8 cellular contexts compared by ENCODE assay signal in the genomic region with DNA sequence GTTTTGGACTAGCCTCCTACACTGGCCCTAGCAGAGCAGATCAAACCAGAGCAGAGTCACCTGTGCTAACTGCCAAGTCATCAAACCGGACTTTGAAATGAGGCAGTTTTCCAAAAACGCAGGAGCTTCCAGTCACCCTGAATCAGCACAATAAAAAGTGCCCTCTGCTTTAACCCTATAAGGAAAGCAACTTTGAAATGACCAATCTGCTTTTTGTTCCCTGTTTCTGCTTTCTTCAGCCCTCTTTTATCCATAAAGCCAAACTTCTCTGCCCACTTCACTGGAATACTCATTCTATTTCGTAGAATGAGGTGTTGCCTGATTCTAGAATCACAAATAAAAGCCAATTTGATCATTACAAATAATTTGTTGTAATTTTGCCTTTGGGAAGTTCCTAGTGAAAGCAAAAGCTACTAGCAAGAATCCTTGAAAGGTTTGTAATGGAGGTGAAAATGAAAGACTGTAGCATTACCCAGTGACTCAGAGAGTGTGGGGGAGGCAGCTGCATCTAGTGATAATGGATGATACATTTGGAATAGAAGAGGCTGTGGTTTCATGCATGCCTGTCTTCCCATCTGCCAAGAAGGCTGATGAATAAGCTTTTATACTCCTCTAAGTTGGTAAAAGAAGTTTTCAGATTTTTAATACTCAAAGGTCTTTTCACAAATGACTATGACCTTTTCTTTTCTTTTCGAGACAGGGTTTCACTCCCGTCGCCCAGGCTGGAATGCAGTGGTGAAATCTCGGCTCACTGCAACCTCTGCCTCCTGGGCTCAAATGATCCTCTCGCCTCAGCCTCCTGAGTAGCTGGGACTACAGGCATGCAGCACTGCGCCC. TPM values are rescaled to one million over a fixed set of nuclear protein-coding genes. Genes with fewer than 3 reads are reported as not detected.
DNase-seq lines count a peak whose midpoint lies in the region; ATAC-seq, FAIRE-seq and TF ChIP-seq lines count a peak whose summit lies in the region.

No MANE protein-coding gene starts in this region.

- peak overlapping the region in 1 of 2 donors; percentile 58 for H3K9ac ChIP-seq in colonic mucosa (ENCODE audit: low read depth in 2 of 2, low read length in 2 of 2)

- peak overlapping the region; percentile 2 for H3K4me3 ChIP-seq in MG63
- H3K4me3 ChIP-seq in colonic mucosa = no peak overlapping the region
- H3K4me3 ChIP-seq in mucosa of descending colon = no peak overlapping the region

- H3K9me3 ChIP-seq in MG63 (no peaks in the 10 kb centered on the region), colonic mucosa (no peaks in the 10 kb centered on the region), mucosa of descending colon (no peaks in the 10 kb centered on the region)

- H3K4me1 ChIP-seq in colonic mucosa = peaks cover 12% of the 10 kb centered on the region
- H3K4me1 ChIP-seq in mucosa of descending colon (ENCODE audit: low read depth) = peaks cover 10% of the 10 kb centered on the region

- peak; percentile 77 for DNase-seq in AG09319 (ENCODE audit: extremely low read depth, low read depth)
- peak; percentile 98 for DNase-seq in MG63
- DNase-seq in colonic mucosa = peak; percentile 85
- peak in 1 of 3 donors; percentile 68 for DNase-seq in mucosa of descending colon
- peak; percentile 78 for DNase-seq in urothelium cell line (ENCODE audit: low spot score)
- no peak for DNase-seq in NCI-H69 (lab: John Stamatoyannopoulos, UW)
- DNase-seq in NCI-H1436 (lab: John Stamatoyannopoulos, UW) = no peak

- FAIRE-seq in urothelium cell line (lab: Jason Lieb, UNC) = peak; percentile 68

- H3K27me3 ChIP-seq in MG63 = no peaks in the 10 kb centered on the region
- no peaks in the 10 kb centered on the region for H3K27me3 ChIP-seq in colonic mucosa

- H3K36me3 ChIP-seq in MG63 (no peaks in the 10 kb centered on the region), colonic mucosa (no peaks in the 10 kb centered on the region), mucosa of descending colon (ENCODE audit: low read depth) (no peaks in the 10 kb centered on the region)

- intact Hi-C loops in colonic mucosa (cut with DNase I) = no loop called here
- intact Hi-C loops in mucosa of descending colon (cut with DNase I, micrococcal nuclease) = no loop called here

- TF ChIP-seq CTCF in AG09319 (IDR thresholded peaks at IDR 0.05; ENCODE audit: low read depth, low read length) = no peak
- TF ChIP-seq CTCF in colonic mucosa (IDR thresholded peaks at IDR 0.05) = no peak
- no peak for TF ChIP-seq CTCF in mucosa of descending colon (IDR thresholded peaks at IDR 0.05)

- peak; percentile 71 for ATAC-seq in mucosa of descending colon
- no peak for ATAC-seq in GM21717 (IDR thresholded peaks at IDR 0.05; ENCODE audit: unreplicated experiment)

- H3K27ac ChIP-seq in colonic mucosa = peak overlapping the region; percentile 70

RNA-seq across cellular contexts. Expression of a gene that starts 14.9 kb away (rescaled TPM):
- total RNA-seq in MG63 (2014; rRNA removed; shearing (Covaris generic); ENCODE audit: low replicate concordance) = 12.2 and 25.0 TPM in 2 replicates
- total RNA-seq in colonic mucosa (1 to 10 TPM; 1.1 to 2.6 TPM), mucosa of descending colon (1 to 10 TPM; 2.0 to 2.9 (median 2.0) TPM)

RNA-seq across cellular contexts. Expression of a gene that starts 18.1 kb away (rescaled TPM):
- 95.0 and 617 TPM in 2 replicates for total RNA-seq in MG63 (2014; rRNA removed; shearing (Covaris generic); ENCODE audit: low replicate concordance)
- 10 to 100 TPM; 43.1 to 65.0 TPM for total RNA-seq in colonic mucosa
- total RNA-seq in mucosa of descending colon = 100 to 1,000 TPM in 1 of 3 donors, 10 to 100 TPM in 2; 24.8 to 161 (median 82.1) TPM

RNA-seq across cellular contexts. Expression of a gene that starts 33.8 kb away (rescaled TPM):
- total RNA-seq in MG63 (2014; rRNA removed; shearing (Covaris generic); ENCODE audit: low replicate concordance) = not detected in 2 replicates
- total RNA-seq in colonic mucosa = not detected
- not detected for total RNA-seq in mucosa of descending colon

RNA-seq across cellular contexts. Expression of a gene that starts 53.9 kb away (rescaled TPM):
- total RNA-seq in MG63 (2014; rRNA removed; shearing (Covaris generic); ENCODE audit: low replicate concordance) = not detected in 2 replicates
- total RNA-seq in colonic mucosa = not detected
- not detected for total RNA-seq in mucosa of descending colon

Comparison
In these comparisons a context has a peak if more than half of its experiments do, and no peak if none do; other contexts are left out.
1. DNase-seq: peak in AG09319 (single experiment), MG63 (single experiment), colonic mucosa (single experiment) and urothelium cell line (single experiment); none in NCI-H69 (single experiment) and NCI-H1436 (single experiment).